2 cellular contexts compared by ENCODE assay signal in genomic region chr1:27574001-27574781, GRCh38.
A peak's percentile ranks its signal among the peaks of the same experiment; 100 is the strongest.
TF ChIP-seq lines count a peak whose summit lies in the region.

No MANE protein-coding gene starts in this region.

TF ChIP-seq in HepG2, 621 proteins besides CTCF, POLR2A, EP300 and RAD21 (continues in another document):
- TF ChIP-seq KLF16 (CRISPR knock-in tag; IDR thresholded peaks at IDR 0.05), result peak in 1 of 2 experiments; percentile 56; a peak in 1 of 4 replicates
- TF ChIP-seq HDAC2 (CRISPR knock-in tag; IDR thresholded peaks at IDR 0.05), result peak; percentile 88
- peak; percentile 80 for TF ChIP-seq MED1 (CRISPR knock-in tag; IDR thresholded peaks at IDR 0.05)
- TF ChIP-seq ZNF670 (CRISPR knock-in tag; IDR thresholded peaks at IDR 0.05; ENCODE audit: borderline replicate concordance), result no peak
- no peak for TF ChIP-seq IRX3 (CRISPR knock-in tag; IDR thresholded peaks at IDR 0.05; ENCODE audit: borderline replicate concordance, low read depth)
- peak; percentile 71 for TF ChIP-seq NR2F6 (IDR thresholded peaks at IDR 0.05)
- TF ChIP-seq NR2F6 (CRISPR knock-in tag; IDR thresholded peaks at IDR 0.05), result peak; percentile 78
- TF ChIP-seq YEATS4 (CRISPR knock-in tag; IDR thresholded peaks at IDR 0.05; ENCODE audit: borderline replicate concordance), result 0 out of 2 replicates have a peak, but pooled peaks have one; percentile 17
- TF ChIP-seq ZUFSP (CRISPR knock-in tag; IDR thresholded peaks at IDR 0.05; ENCODE audit: borderline replicate concordance), result no peak
- TF ChIP-seq ETV5 (CRISPR knock-in tag; IDR thresholded peaks at IDR 0.05; ENCODE audit: borderline replicate concordance), result peak; percentile 72
- TF ChIP-seq GLI4 (CRISPR knock-in tag; IDR thresholded peaks at IDR 0.05; ENCODE audit: borderline replicate concordance), result no peak
- no peak for TF ChIP-seq NRL (CRISPR knock-in tag; IDR thresholded peaks at IDR 0.05; ENCODE audit: borderline replicate concordance)
- TF ChIP-seq SKIL (CRISPR knock-in tag; IDR thresholded peaks at IDR 0.05; ENCODE audit: borderline replicate concordance), result peak; percentile 82
- peak; percentile 53; the same call in 1 of the 2 replicates for TF ChIP-seq KDM1A (CRISPR knock-in tag; IDR thresholded peaks at IDR 0.05)
- TF ChIP-seq SRSF9 (IDR thresholded peaks at IDR 0.05; ENCODE audit: borderline replicate concordance, insufficient read depth, low read depth, low read length, poor library complexity, severe bottlenecking), result no peak
- TF ChIP-seq HMG20A (CRISPR knock-in tag; IDR thresholded peaks at IDR 0.05; ENCODE audit: borderline replicate concordance), result peak; percentile 69; the same call in 1 of the 2 replicates
- TF ChIP-seq MYPOP (CRISPR knock-in tag; IDR thresholded peaks at IDR 0.05), result peak; percentile 62; the same call in 1 of the 2 replicates
- peak; percentile 36; the same call in 1 of the 2 replicates for TF ChIP-seq ZNF292 (CRISPR knock-in tag; IDR thresholded peaks at IDR 0.05; ENCODE audit: borderline replicate concordance, low read depth)
- TF ChIP-seq DDIT3 (CRISPR knock-in tag; IDR thresholded peaks at IDR 0.05), result no peak
- TF ChIP-seq FOSL1 (CRISPR knock-in tag; IDR thresholded peaks at IDR 0.05; ENCODE audit: borderline replicate concordance), result no peak
- peak; percentile 37; the same call in 1 of the 2 replicates for TF ChIP-seq ZNF501 (CRISPR knock-in tag; IDR thresholded peaks at IDR 0.05)
- no peak for TF ChIP-seq ZNF33B (CRISPR knock-in tag; IDR thresholded peaks at IDR 0.05)
- TF ChIP-seq FOXA1 (IDR thresholded peaks at IDR 0.05), result no peak
- peak; percentile 59 for TF ChIP-seq FOXA1 (CRISPR knock-in tag; IDR thresholded peaks at IDR 0.05)

TF ChIP-seq in neural cell, 6 proteins besides CTCF, POLR2A, EP300 and RAD21:
- TF ChIP-seq EZH2 (IDR thresholded peaks at IDR 0.05; ENCODE audit: borderline replicate concordance, insufficient read depth, low read length, poor library complexity, severe bottlenecking) (no peak), SMC3 (conservative IDR thresholded peaks at IDR 0.05; ENCODE audit: poor library complexity) (no peak), POLR2AphosphoS5 (IDR thresholded peaks at IDR 0.05) (no peak), MXI1 (conservative IDR thresholded peaks at IDR 0.05; ENCODE audit: poor library complexity, severe bottlenecking) (no peak), REST (IDR thresholded peaks at IDR 0.05; ENCODE audit: borderline replicate concordance) (no peak), TAF1 (IDR thresholded peaks at IDR 0.05; ENCODE audit: low read depth) (no peak)
